Comparison of ENCODE assay signal across 17 cellular contexts in genomic region chr11:110971110-110971509, GRCh38.
A peak's percentile ranks its signal among the peaks of the same experiment; 100 is the strongest.
DNase-seq lines count a peak whose midpoint lies in the region; TF ChIP-seq lines count a peak whose summit lies in the region.
"Had no signal": no experiment of that assay in that cellular context is flagged by ENCODE, and none has a peak within 500 bp of the region (broad histone marks: within the 10 kb centered on the region; RNA-seq: fewer than 3 reads in every experiment).

No MANE protein-coding gene starts in this region.

- H3K4me2 ChIP-seq in GM23248 (ENCODE audit: unreplicated experiment) = no peak overlapping the region

- TF ChIP-seq POLR2A in sigmoid colon (IDR thresholded peaks at IDR 0.05) = no peak

- no peak for TF ChIP-seq EP300 in sigmoid colon (IDR thresholded peaks at IDR 0.05)

- TF ChIP-seq CTCF in sigmoid colon (IDR thresholded peaks at IDR 0.05) (no peak), coronary artery (IDR thresholded peaks at IDR 0.05) (no peak)

- H3F3A ChIP-seq in GM23248 (ENCODE audit: insufficient read depth) = peaks cover 21% of the 10 kb centered on the region

- no peak overlapping the region for H3K9ac ChIP-seq in GM23248

- H3K9me2 ChIP-seq in GM23248 (ENCODE audit: insufficient read depth) = no peaks in the 10 kb centered on the region

- in situ Hi-C loops in GM23248 (cut with MboI) = no loop called here

- H3K27me3 ChIP-seq in GM23248 (replicated peaks; ENCODE audit: insufficient read depth) = no peaks in the 10 kb centered on the region
- no peaks in the 10 kb centered on the region for H3K27me3 ChIP-seq in sigmoid colon
- H3K27me3 ChIP-seq: right lobe of liver had no signal

- H3K4me1 ChIP-seq in GM23248 (ENCODE audit: insufficient read depth) (peaks cover 40% of the 10 kb centered on the region), sigmoid colon (no peaks in the 10 kb centered on the region)
- H3K4me1 ChIP-seq: right lobe of liver had no signal

- H3K36me3 ChIP-seq in GM23248 (ENCODE audit: low read depth) (no peaks in the 10 kb centered on the region), sigmoid colon (no peaks in the 10 kb centered on the region)
- H3K36me3 ChIP-seq: right lobe of liver had no signal

- DNase-seq in GM23248 (peak; percentile 76), SW480 (ENCODE audit: low spot score) (peak; percentile 53), fibroblast of gingiva (ENCODE audit: low read depth) (peak; percentile 31), renal cortical epithelial cell (ENCODE audit: low read depth) (peak; percentile 85), sigmoid colon (no peak), inferior parietal cortex (ENCODE audit: extremely low spot score) (no peak), coronary artery (ENCODE audit: low spot score) (no peak)
- no peak for DNase-seq in stimulated activated CD4-positive, alpha-beta T cell treated with anti-CD3 and anti-CD28 coated beads, Interleukin-4, amount 100 ng/mL, for 4 hours
- DNase-seq: activated B cell treated with CpG ODN at 0.5 μM for 24 hours; activated gamma-delta T cell; CD8-positive, alpha-beta T cell; GF-D8; hippocampal formation; NCI-H446 treated with DMSO at 0.1 percent for 48 hours; right lobe of liver; stimulated activated CD4-positive, alpha-beta T cell treated with anti-CD3 and anti-CD28 coated beads, Interleukin-4, amount 100 ng/mL, for 24 hours; trophoblast cell had no signal

- H3K4me3 ChIP-seq in GM23248 = no peak overlapping the region
- no peak overlapping the region for H3K4me3 ChIP-seq in sigmoid colon
- H3K4me3 ChIP-seq in coronary artery = no peak overlapping the region
- H3K4me3 ChIP-seq: right lobe of liver had no signal

- intact Hi-C loops in sigmoid colon (cut with DNase I) = no loop called here

- H3K27ac ChIP-seq in GM23248 = peak overlapping the region; percentile 84; the same call in 1 of the 2 replicates
- H3K27ac ChIP-seq in sigmoid colon = no peak overlapping the region
- no peak overlapping the region for H3K27ac ChIP-seq in coronary artery
- H3K27ac ChIP-seq: right lobe of liver had no signal

- H2AFZ ChIP-seq in GM23248 = no peak overlapping the region

- H3K79me2 ChIP-seq in GM23248 (ENCODE audit: insufficient read depth) = no peaks in the 10 kb centered on the region

- H3K9me3 ChIP-seq in GM23248 (ENCODE audit: low read depth) = no peaks in the 10 kb centered on the region
- H3K9me3 ChIP-seq in sigmoid colon = no peaks in the 10 kb centered on the region
- H3K9me3 ChIP-seq: right lobe of liver had no signal

- H4K20me1 ChIP-seq in GM23248 (ENCODE audit: insufficient read depth) = no peaks in the 10 kb centered on the region

- WGBS in GM23248 (ENCODE audit: low coverage in 1 of 2, low lambda C conversion rate in 2 of 2, missing lambda C conversion rate in 2 of 2), 2 experiments = 75 to 81% methylated on average over 3 of the region's 3 CpGs
- WGBS in sigmoid colon, 2 donors = 73 to 77% methylated on average over 3 of the region's 3 CpGs

Comparison
In these comparisons a context has a peak if more than half of its experiments do, and no peak if none do; other contexts are left out.
1. DNase-seq: peak in GM23248 (single experiment), SW480 (single experiment), fibroblast of gingiva (single experiment) and renal cortical epithelial cell (single experiment); none in stimulated activated CD4-positive, alpha-beta T cell treated with anti-CD3 and anti-CD28 coated beads, Interleukin-4, amount 100 ng/mL, for 4 hours (0 of 2), sigmoid colon (single experiment), inferior parietal cortex (single experiment) and coronary artery (single experiment).